17 cellular contexts compared by ENCODE assay signal in the genomic region with DNA sequence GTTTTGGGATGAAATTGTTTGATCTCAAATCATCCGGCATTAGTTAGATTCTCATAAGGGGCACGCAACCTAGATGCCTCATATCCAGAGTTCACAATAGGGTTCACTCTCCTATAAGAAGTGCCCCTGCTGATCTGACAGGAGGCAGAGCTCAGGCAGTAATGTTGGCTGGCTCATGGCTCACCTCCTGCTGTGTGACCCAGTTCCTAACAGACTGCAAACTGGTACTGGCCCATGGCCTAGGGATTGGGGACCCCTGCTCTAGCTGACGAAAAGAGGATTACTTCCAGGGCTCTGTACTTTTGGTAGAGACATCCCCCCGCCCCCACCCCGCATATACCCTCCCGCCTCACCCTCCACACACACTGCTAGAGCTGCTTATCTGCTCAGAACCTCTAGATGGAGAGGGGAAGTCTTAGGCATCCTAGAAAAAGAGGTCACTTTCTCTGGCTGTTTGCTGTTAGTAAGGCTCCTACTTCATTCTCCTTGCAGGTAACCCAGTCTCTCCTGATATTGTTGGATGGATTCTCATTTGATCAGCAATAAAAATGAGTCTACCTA.
A peak's percentile ranks its signal among the peaks of the same experiment; 100 is the strongest.
DNase-seq lines count a peak whose midpoint lies in the region; ATAC-seq and TF ChIP-seq lines count a peak whose summit lies in the region.
"Had no signal": no experiment of that assay in that cellular context is flagged by ENCODE, and none has a peak within 500 bp of the region (broad histone marks: within the 10 kb centered on the region; RNA-seq: fewer than 3 reads in every experiment).

No MANE protein-coding gene starts in this region.

- H3K27me3 Mint-ChIP-seq in WTC11 (ENCODE audit: low read depth) (no peaks in the 10 kb centered on the region; the same call in 1 of the 2 replicates), natural killer cell (ENCODE audit: low read depth in 2 of 2) (no peaks in the 10 kb centered on the region)
- H3K27me3 Mint-ChIP-seq: B cell; CD4-positive, alpha-beta T cell; CD8-positive, alpha-beta memory T cell had no signal

- intact Hi-C loops in natural killer cell (cut with micrococcal nuclease): no loop called here

- H3K4me1 Mint-ChIP-seq in WTC11 (peaks cover 8% of the 10 kb centered on the region), natural killer cell (no peaks in the 10 kb centered on the region)
- H3K4me1 Mint-ChIP-seq: B cell; CD8-positive, alpha-beta memory T cell had no signal

- H3K36me3 Mint-ChIP-seq in WTC11 (no peaks in the 10 kb centered on the region), natural killer cell (no peaks in the 10 kb centered on the region)
- H3K36me3 Mint-ChIP-seq: CD8-positive, alpha-beta memory T cell had no signal

- POLR2A ChIA-PET in WTC11 (lab: Charles Lee): no interaction called here

- DNase-seq in NCI-H82 (lab: John Stamatoyannopoulos, UW): peak; percentile 0
- no peak for DNase-seq in NCI-H82 treated with DMSO at 0.1 percent for 48 hours (lab: John Stamatoyannopoulos, UW; ENCODE audit: unreplicated experiment)
- no peak for DNase-seq in WTC11 (ENCODE audit: low spot score)
- DNase-seq in cerebellum (ENCODE audit: low spot score): peak; percentile 42
- DNase-seq in NCI-H2029 (lab: John Stamatoyannopoulos, UW): no peak
- DNase-seq in natural killer cell: no peak
- no peak for DNase-seq in NCI-H510A treated with DMSO at 0.1 percent for 48 hours (lab: John Stamatoyannopoulos, UW)
- no peak for DNase-seq in NCI-H748 (lab: John Stamatoyannopoulos, UW; ENCODE audit: unreplicated experiment)
- DNase-seq: CD4-positive, alpha-beta T cell; CD8-positive, alpha-beta memory T cell; DMS 273 treated with DMSO at 0.1 percent for 48 hours; DMS79; EL; GF-D8; GOT3; HFFc6 had no signal

- ATAC-seq in WTC11 (peak; percentile 75), natural killer cell (no peak)

- no peak overlapping the region for H3K4me3 Mint-ChIP-seq in WTC11
- no peak overlapping the region for H3K4me3 Mint-ChIP-seq in natural killer cell
- H3K4me3 Mint-ChIP-seq: B cell; CD4-positive, alpha-beta T cell; CD8-positive, alpha-beta memory T cell; HFFc6 had no signal

- CTCF ChIA-PET in WTC11 (lab: Charles Lee): no interaction called here

- no peak overlapping the region for H3K27ac Mint-ChIP-seq in WTC11
- no peak overlapping the region for H3K27ac Mint-ChIP-seq in natural killer cell
- H3K27ac Mint-ChIP-seq: B cell; CD4-positive, alpha-beta T cell; CD8-positive, alpha-beta memory T cell; HFFc6 had no signal

- H3K9me3 Mint-ChIP-seq in WTC11: no peaks in the 10 kb centered on the region
- peaks cover 8 to 11% of the 10 kb centered on the region in 2 donors for H3K9me3 Mint-ChIP-seq in natural killer cell

- TF ChIP-seq CTCF in WTC11 (IDR thresholded peaks at IDR 0.05) (no peak), natural killer cell (IDR thresholded peaks at IDR 0.05) (no peak)

TF ChIP-seq in WTC11, 78 proteins besides CTCF, POLR2A, EP300 and RAD21:
- no peak for TF ChIP-seq ZNF671 (CRISPR knock-in tag; IDR thresholded peaks at IDR 0.05)
- TF ChIP-seq, protein P1, sequence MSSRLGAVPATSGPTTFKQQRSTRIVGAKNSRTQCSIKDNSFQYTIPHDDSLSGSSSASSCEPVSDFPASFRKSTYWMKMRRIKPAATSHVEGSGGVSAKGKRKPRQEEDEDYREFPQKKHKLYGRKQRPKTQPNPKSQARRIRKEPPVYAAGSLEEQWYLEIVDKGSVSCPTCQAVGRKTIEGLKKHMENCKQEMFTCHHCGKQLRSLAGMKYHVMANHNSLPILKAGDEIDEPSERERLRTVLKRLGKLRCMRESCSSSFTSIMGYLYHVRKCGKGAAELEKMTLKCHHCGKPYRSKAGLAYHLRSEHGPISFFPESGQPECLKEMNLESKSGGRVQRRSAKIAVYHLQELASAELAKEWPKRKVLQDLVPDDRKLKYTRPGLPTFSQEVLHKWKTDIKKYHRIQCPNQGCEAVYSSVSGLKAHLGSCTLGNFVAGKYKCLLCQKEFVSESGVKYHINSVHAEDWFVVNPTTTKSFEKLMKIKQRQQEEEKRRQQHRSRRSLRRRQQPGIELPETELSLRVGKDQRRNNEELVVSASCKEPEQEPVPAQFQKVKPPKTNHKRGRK (CRISPR knock-in tag; IDR thresholded peaks at IDR 0.05; ENCODE audit: borderline replicate concordance): no peak
- TF ChIP-seq, protein P2, sequence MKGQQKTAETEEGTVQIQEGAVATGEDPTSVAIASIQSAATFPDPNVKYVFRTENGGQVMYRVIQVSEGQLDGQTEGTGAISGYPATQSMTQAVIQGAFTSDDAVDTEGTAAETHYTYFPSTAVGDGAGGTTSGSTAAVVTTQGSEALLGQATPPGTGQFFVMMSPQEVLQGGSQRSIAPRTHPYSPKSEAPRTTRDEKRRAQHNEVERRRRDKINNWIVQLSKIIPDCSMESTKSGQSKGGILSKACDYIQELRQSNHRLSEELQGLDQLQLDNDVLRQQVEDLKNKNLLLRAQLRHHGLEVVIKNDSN (CRISPR knock-in tag; IDR thresholded peaks at IDR 0.05): no peak
- no peak for TF ChIP-seq HMGA2 (CRISPR knock-in tag; IDR thresholded peaks at IDR 0.05)
- TF ChIP-seq, protein P3, sequence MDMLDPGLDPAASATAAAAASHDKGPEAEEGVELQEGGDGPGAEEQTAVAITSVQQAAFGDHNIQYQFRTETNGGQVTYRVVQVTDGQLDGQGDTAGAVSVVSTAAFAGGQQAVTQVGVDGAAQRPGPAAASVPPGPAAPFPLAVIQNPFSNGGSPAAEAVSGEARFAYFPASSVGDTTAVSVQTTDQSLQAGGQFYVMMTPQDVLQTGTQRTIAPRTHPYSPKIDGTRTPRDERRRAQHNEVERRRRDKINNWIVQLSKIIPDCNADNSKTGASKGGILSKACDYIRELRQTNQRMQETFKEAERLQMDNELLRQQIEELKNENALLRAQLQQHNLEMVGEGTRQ (CRISPR knock-in tag; IDR thresholded peaks at IDR 0.05): no peak
- TF ChIP-seq NR2C2 (CRISPR knock-in tag; IDR thresholded peaks at IDR 0.05): no peak
- TF ChIP-seq GTF2I (CRISPR knock-in tag; conservative IDR thresholded peaks at IDR 0.05): no peak
- no peak for TF ChIP-seq TCF7 (CRISPR knock-in tag; IDR thresholded peaks at IDR 0.05; ENCODE audit: low read depth)
- TF ChIP-seq, protein P4, sequence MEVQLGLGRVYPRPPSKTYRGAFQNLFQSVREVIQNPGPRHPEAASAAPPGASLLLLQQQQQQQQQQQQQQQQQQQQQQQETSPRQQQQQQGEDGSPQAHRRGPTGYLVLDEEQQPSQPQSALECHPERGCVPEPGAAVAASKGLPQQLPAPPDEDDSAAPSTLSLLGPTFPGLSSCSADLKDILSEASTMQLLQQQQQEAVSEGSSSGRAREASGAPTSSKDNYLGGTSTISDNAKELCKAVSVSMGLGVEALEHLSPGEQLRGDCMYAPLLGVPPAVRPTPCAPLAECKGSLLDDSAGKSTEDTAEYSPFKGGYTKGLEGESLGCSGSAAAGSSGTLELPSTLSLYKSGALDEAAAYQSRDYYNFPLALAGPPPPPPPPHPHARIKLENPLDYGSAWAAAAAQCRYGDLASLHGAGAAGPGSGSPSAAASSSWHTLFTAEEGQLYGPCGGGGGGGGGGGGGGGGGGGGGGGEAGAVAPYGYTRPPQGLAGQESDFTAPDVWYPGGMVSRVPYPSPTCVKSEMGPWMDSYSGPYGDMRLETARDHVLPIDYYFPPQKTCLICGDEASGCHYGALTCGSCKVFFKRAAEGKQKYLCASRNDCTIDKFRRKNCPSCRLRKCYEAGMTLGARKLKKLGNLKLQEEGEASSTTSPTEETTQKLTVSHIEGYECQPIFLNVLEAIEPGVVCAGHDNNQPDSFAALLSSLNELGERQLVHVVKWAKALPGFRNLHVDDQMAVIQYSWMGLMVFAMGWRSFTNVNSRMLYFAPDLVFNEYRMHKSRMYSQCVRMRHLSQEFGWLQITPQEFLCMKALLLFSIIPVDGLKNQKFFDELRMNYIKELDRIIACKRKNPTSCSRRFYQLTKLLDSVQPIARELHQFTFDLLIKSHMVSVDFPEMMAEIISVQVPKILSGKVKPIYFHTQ (CRISPR knock-in tag; IDR thresholded peaks at IDR 0.05): no peak
TF ChIP-seq in WTC11: peak in this region for 0.

Comparison
In these comparisons a context has a peak if more than half of its experiments do, and no peak if none do; other contexts are left out.
1. DNase-seq: peak in NCI-H82 (single experiment) and cerebellum (single experiment); none in NCI-H82 treated with DMSO at 0.1 percent for 48 hours (single experiment), WTC11 (single experiment), NCI-H2029 (single experiment), natural killer cell (single experiment), NCI-H510A treated with DMSO at 0.1 percent for 48 hours (single experiment) and NCI-H748 (single experiment).